ENCODE assay signal across 20 cellular contexts in genomic region chr4:97317691-97318090, GRCh38.
"Had no signal": no experiment of that assay in that cellular context is flagged by ENCODE, and none has a peak within 500 bp of the region (broad histone marks: within the 10 kb centered on the region; RNA-seq: fewer than 3 reads in every experiment).

No MANE protein-coding gene starts in this region.

- H3K27me3 ChIP-seq: left lung, right lobe of liver, vagina had no signal

- H3K36me3 ChIP-seq: left lung, right lobe of liver, vagina had no signal

- H3K9me3 ChIP-seq: psoas muscle, right lobe of liver, vagina had no signal

- H3K4me1 ChIP-seq: left lung, psoas muscle, right lobe of liver, vagina had no signal

- H3K27ac Mint-ChIP-seq: activated B cell treated with CpG ODN at 0.5 μM for 24 hours; activated CD4-positive, alpha-beta memory T cell treated with anti-CD3 and anti-CD28 coated beads for 36 hours; activated CD8-positive, alpha-beta memory T cell treated with anti-CD3 and anti-CD28 coated beads, Interleukin-2, amount 10 ng/mL, durations not matched to agents 7 days and 5 days; activated naive CD8-positive, alpha-beta T cell treated with anti-CD3 and anti-CD28 coated beads for 36 hours; stimulated activated naive CD8-positive, alpha-beta T cell treated with anti-CD3 and anti-CD28 coated beads, Interleukin-15, amount 100 ng/mL, for 72 hours had no signal

- H3K27me3 Mint-ChIP-seq: activated B cell treated with CpG ODN at 0.5 μM for 24 hours; activated CD4-positive, alpha-beta memory T cell treated with anti-CD3 and anti-CD28 coated beads for 36 hours; activated CD8-positive, alpha-beta memory T cell treated with anti-CD3 and anti-CD28 coated beads, Interleukin-2, amount 10 ng/mL, durations not matched to agents 7 days and 5 days; activated naive CD8-positive, alpha-beta T cell treated with anti-CD3 and anti-CD28 coated beads for 36 hours; brain; stimulated activated naive CD8-positive, alpha-beta T cell treated with anti-CD3 and anti-CD28 coated beads, Interleukin-15, amount 100 ng/mL, for 72 hours had no signal

- H3K36me3 Mint-ChIP-seq: activated CD4-positive, alpha-beta memory T cell treated with anti-CD3 and anti-CD28 coated beads for 36 hours; activated CD8-positive, alpha-beta memory T cell treated with anti-CD3 and anti-CD28 coated beads, Interleukin-2, amount 10 ng/mL, durations not matched to agents 7 days and 5 days; activated naive CD8-positive, alpha-beta T cell treated with anti-CD3 and anti-CD28 coated beads for 36 hours; brain had no signal

- H3K4me3 Mint-ChIP-seq: activated B cell treated with CpG ODN at 0.5 μM for 24 hours; activated CD4-positive, alpha-beta memory T cell treated with anti-CD3 and anti-CD28 coated beads for 36 hours; activated CD8-positive, alpha-beta memory T cell treated with anti-CD3 and anti-CD28 coated beads, Interleukin-2, amount 10 ng/mL, durations not matched to agents 7 days and 5 days; activated naive CD8-positive, alpha-beta T cell treated with anti-CD3 and anti-CD28 coated beads for 36 hours; neural crest cell; stimulated activated naive CD8-positive, alpha-beta T cell treated with anti-CD3 and anti-CD28 coated beads, Interleukin-15, amount 100 ng/mL, for 72 hours had no signal

- ATAC-seq: activated CD8-positive, alpha-beta memory T cell treated with anti-CD3 and anti-CD28 coated beads, Interleukin-2, amount 10 ng/mL, durations not matched to agents 7 days and 5 days; left lung; psoas muscle; stimulated activated naive CD8-positive, alpha-beta T cell treated with anti-CD3 and anti-CD28 coated beads, Interleukin-15, amount 100 ng/mL, for 72 hours had no signal

- H3K4me1 Mint-ChIP-seq: activated B cell treated with CpG ODN at 0.5 μM for 24 hours; activated CD8-positive, alpha-beta memory T cell treated with anti-CD3 and anti-CD28 coated beads, Interleukin-2, amount 10 ng/mL, durations not matched to agents 7 days and 5 days; activated naive CD8-positive, alpha-beta T cell treated with anti-CD3 and anti-CD28 coated beads for 36 hours; stimulated activated naive CD8-positive, alpha-beta T cell treated with anti-CD3 and anti-CD28 coated beads, Interleukin-15, amount 100 ng/mL, for 72 hours had no signal

- H3K9me3 Mint-ChIP-seq: brain had no signal

- H3K27ac ChIP-seq: epithelial cell of prostate, left lung, psoas muscle, right lobe of liver, vagina had no signal

- DNase-seq: activated B cell treated with CpG ODN at 0.5 μM for 24 hours; activated CD4-positive, alpha-beta memory T cell treated with anti-CD3 and anti-CD28 coated beads for 36 hours; activated CD4-positive, alpha-beta T cell treated with anti-CD3 and anti-CD28 coated beads for 4 hours; activated CD8-positive, alpha-beta memory T cell treated with anti-CD3 and anti-CD28 coated beads, Interleukin-2, amount 10 ng/mL, durations not matched to agents 7 days and 5 days; activated naive CD8-positive, alpha-beta T cell treated with anti-CD3 and anti-CD28 coated beads for 36 hours; caudate nucleus; foreskin fibroblast; glutamatergic neuron; kidney; left lung; psoas muscle; right lobe of liver; stimulated activated CD4-positive, alpha-beta T cell treated with anti-CD3 and anti-CD28 coated beads, Interleukin-4, amount 100 ng/mL, for 1 hour; stimulated activated naive CD8-positive, alpha-beta T cell treated with anti-CD3 and anti-CD28 coated beads, Interleukin-15, amount 100 ng/mL, for 72 hours; trophoblast cell had no signal

- H3K4me3 ChIP-seq: left lung, psoas muscle, right lobe of liver, smooth muscle cell, vagina had no signal
